In genomic region chr20:59177266-59178250, GRCh38 we compare ENCODE assay signal across 1 cellular context.
TF ChIP-seq lines count a peak whose summit lies in the region.

No MANE protein-coding gene starts in this region.

TF ChIP-seq in WTC11, 78 proteins besides CTCF, POLR2A, EP300 and RAD21 (continued from another document):
- TF ChIP-seq AR (CRISPR knock-in tag; IDR thresholded peaks at IDR 0.05): no peak
